13 cellular contexts compared by ENCODE assay signal in the genomic region with DNA sequence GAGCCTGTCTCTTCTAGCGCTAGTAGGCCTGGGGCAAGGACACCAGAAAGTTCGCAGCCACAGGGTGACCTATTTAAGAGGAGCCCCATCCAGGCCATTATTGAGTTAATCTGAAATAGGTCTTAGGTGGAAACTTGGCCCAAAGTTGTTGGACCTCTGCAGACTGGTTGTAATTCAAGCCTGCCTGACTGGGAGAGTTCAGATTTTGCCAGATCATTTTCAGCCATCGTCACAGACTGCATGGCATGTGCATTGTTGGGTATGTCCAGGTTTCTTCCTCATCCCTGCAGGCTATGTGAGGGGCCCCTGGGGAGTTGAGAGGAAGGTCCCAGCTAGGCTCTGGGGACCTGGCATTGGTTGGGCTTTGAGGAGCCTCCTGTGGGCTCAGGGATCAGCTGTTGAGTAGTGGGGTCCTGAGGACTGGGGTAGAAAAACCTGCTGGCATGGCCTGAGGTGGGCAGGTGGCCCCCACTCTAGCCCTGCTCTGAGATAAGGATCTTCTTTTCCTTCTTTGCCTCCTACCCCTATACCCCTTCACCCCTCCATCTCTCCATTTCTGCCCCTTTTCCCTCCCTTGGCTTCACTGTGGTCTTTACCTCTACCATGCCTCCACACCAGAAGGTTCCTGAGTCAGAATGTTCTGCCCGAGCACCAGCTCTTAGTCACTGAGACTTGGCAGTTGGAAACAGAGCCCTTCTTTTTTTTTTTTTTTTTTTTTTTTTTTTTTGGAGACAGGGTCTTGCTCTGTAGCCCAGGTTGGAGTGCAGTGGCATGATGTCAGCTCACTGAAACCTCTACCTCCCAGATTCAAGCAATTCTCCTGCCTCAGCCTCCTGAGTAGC.
"Had no signal": no experiment of that assay in that cellular context is flagged by ENCODE, and none has a peak within 500 bp of the region (broad histone marks: within the 10 kb centered on the region; RNA-seq: fewer than 3 reads in every experiment).

No MANE protein-coding gene starts in this region.

- H3K27ac Mint-ChIP-seq: activated CD4-positive, alpha-beta memory T cell treated with anti-CD3 and anti-CD28 coated beads, Interleukin-2, amount 10 ng/mL, durations not matched to agents 7 days and 5 days; activated CD4-positive, alpha-beta T cell treated with anti-CD3 and anti-CD28 coated beads for 36 hours; activated naive CD8-positive, alpha-beta T cell treated with anti-CD3 and anti-CD28 coated beads for 36 hours; natural killer cell had no signal

- H3K27me3 Mint-ChIP-seq: activated naive CD8-positive, alpha-beta T cell treated with anti-CD3 and anti-CD28 coated beads for 36 hours had no signal

- H3K36me3 Mint-ChIP-seq: natural killer cell had no signal

- H3K4me1 ChIP-seq: pancreas, SJCRH30 had no signal

- H3K4me3 ChIP-seq: pancreas, SJCRH30, smooth muscle cell had no signal

- H3K4me1 Mint-ChIP-seq: activated CD4-positive, alpha-beta memory T cell treated with anti-CD3 and anti-CD28 coated beads, Interleukin-2, amount 10 ng/mL, durations not matched to agents 7 days and 5 days; activated CD4-positive, alpha-beta T cell treated with anti-CD3 and anti-CD28 coated beads for 36 hours; activated naive CD8-positive, alpha-beta T cell treated with anti-CD3 and anti-CD28 coated beads for 36 hours; natural killer cell had no signal

- H3K27me3 ChIP-seq: brain microvascular endothelial cell, pancreas, SJCRH30 had no signal

- DNase-seq: activated CD4-positive, alpha-beta memory T cell treated with anti-CD3 and anti-CD28 coated beads, Interleukin-2, amount 10 ng/mL, durations not matched to agents 7 days and 5 days; activated CD4-positive, alpha-beta T cell treated with anti-CD3 and anti-CD28 coated beads for 36 hours; activated naive CD8-positive, alpha-beta T cell treated with anti-CD3 and anti-CD28 coated beads for 36 hours; brain microvascular endothelial cell; cerebellar nuclear complex; foreskin fibroblast; natural killer cell; pancreas; SJCRH30; T-helper 9 cell; trophoblast cell; WERI-Rb-1 had no signal

- H3K9me3 ChIP-seq: pancreas, SJCRH30 had no signal

- H3K36me3 ChIP-seq: brain microvascular endothelial cell, pancreas, SJCRH30, WERI-Rb-1 had no signal

- H3K4me2 ChIP-seq: smooth muscle cell had no signal

- H3K4me3 Mint-ChIP-seq: activated CD4-positive, alpha-beta memory T cell treated with anti-CD3 and anti-CD28 coated beads, Interleukin-2, amount 10 ng/mL, durations not matched to agents 7 days and 5 days; activated CD4-positive, alpha-beta T cell treated with anti-CD3 and anti-CD28 coated beads for 36 hours; activated naive CD8-positive, alpha-beta T cell treated with anti-CD3 and anti-CD28 coated beads for 36 hours; natural killer cell had no signal

- H3K9me3 Mint-ChIP-seq: natural killer cell had no signal

- H3K27ac ChIP-seq: brain microvascular endothelial cell, pancreas, SJCRH30, WERI-Rb-1 had no signal

- ATAC-seq: activated CD4-positive, alpha-beta T cell treated with anti-CD3 and anti-CD28 coated beads for 36 hours; natural killer cell; pancreas had no signal
